ENCODE assay signal across 1 cellular context in the genomic region with DNA sequence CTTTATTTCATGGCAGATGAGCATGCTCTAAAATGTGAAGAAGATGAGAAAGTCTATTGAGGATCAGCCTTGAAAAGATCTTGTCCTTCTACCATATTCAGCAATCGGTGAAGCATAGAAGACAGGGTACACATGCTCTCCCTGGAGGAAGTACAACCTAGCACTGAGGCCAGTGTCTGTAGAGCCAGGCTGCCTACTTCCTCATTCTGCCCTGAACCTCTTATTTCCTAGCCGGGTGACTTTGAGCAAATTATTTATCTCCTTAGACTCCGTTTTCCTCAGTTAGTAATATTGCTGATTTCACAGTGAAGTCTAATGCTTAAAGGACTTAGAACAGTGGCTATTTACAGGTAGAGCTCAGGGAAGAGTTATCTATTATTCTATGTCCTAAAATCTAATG.
TF ChIP-seq lines count a peak whose summit lies in the region.

No MANE protein-coding gene starts in this region.

TF ChIP-seq in K562, 482 proteins besides CTCF, POLR2A, EP300 and RAD21 (continued from another document):
- TF ChIP-seq, protein P1, sequence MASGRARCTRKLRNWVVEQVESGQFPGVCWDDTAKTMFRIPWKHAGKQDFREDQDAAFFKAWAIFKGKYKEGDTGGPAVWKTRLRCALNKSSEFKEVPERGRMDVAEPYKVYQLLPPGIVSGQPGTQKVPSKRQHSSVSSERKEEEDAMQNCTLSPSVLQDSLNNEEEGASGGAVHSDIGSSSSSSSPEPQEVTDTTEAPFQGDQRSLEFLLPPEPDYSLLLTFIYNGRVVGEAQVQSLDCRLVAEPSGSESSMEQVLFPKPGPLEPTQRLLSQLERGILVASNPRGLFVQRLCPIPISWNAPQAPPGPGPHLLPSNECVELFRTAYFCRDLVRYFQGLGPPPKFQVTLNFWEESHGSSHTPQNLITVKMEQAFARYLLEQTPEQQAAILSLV (tag; IDR thresholded peaks at IDR 0.05), result no peak
- TF ChIP-seq TCF3 (CRISPR knock-in tag; IDR thresholded peaks at IDR 0.05) (0 out of 2 replicates have a peak, but pooled peaks have one; percentile 5), L3MBTL2 (IDR thresholded peaks at IDR 0.05) (0 out of 2 replicates have a peak, but pooled peaks have one; percentile 18), SPI1 (IDR thresholded peaks at IDR 0.05; ENCODE audit: borderline replicate concordance, low read depth, low read length) (peak; percentile 68; the same call in 1 of the 2 replicates), ELF2 (CRISPR knock-in tag; IDR thresholded peaks at IDR 0.05) (0 out of 2 replicates have a peak, but pooled peaks have one; percentile 14), PYGO2 (tag; IDR thresholded peaks at IDR 0.05) (no peak)
